Comparison of ENCODE assay signal across 10 cellular contexts in genomic region chr12:110304061-110304551, GRCh38. TPM values are rescaled to one million over a fixed set of nuclear protein-coding genes. Genes with fewer than 3 reads are reported as not detected.
DNase-seq lines count a peak whose midpoint lies in the region; ATAC-seq and TF ChIP-seq lines count a peak whose summit lies in the region.
"Had no signal": no experiment of that assay in that cellular context is flagged by ENCODE, and none has a peak within 500 bp of the region (broad histone marks: within the 10 kb centered on the region; RNA-seq: fewer than 3 reads in every experiment).

No MANE protein-coding gene starts in this region.

- POLR2A ChIA-PET in Caco-2 (lab: Charles Lee), result no interaction called here

- H3K4me2 ChIP-seq in fibroblast of lung (ENCODE audit: extremely low read depth, insufficient read depth, low read length), result peak overlapping the region; percentile 65

- no peaks in the 10 kb centered on the region for H3K27me3 Mint-ChIP-seq in activated T-cell treated with anti-CD3 and anti-CD28 coated beads, Interleukin-2, amount 50 U/mL, for 72 hours (ENCODE audit: low read depth)
- H3K27me3 Mint-ChIP-seq in activated T-cell treated with anti-CD3 and anti-CD28 coated beads, Interleukin-2, amount 50 U/mL, for 4 hours (ENCODE audit: low read depth), result no peaks in the 10 kb centered on the region
- no peaks in the 10 kb centered on the region for H3K27me3 Mint-ChIP-seq in activated T-helper 17 cell treated with anti-CD3 and anti-CD28 coated beads, Interleukin-2, amount 50 U/mL, for 72 hours
- H3K27me3 Mint-ChIP-seq in Caco-2 (ENCODE audit: insufficient read depth, unreplicated experiment), result no peaks in the 10 kb centered on the region
- H3K27me3 Mint-ChIP-seq: naive B cell had no signal

- 9% methylated on average over 4 of the region's 4 CpGs for WGBS in suprapubic skin
- 10 to 23% (median 18%) methylated on average over 4 of the region's 4 CpGs for WGBS in stomach, 5 donors

- TF ChIP-seq CTCF in fibroblast of lung (conservative IDR thresholded peaks at IDR 0.05 in 1 of 2, IDR thresholded peaks at IDR 0.05 in 1 of 2; ENCODE audit: low read depth in 1 of 2, low read length in 2 of 2), result no peak
- no peak for TF ChIP-seq CTCF in suprapubic skin (IDR thresholded peaks at IDR 0.05)
- no peak for TF ChIP-seq CTCF in stomach (IDR thresholded peaks at IDR 0.05)
- TF ChIP-seq CTCF in Caco-2 (IDR thresholded peaks at IDR 0.05; ENCODE audit: insufficient read depth in 1 of 2, low read depth in 1 of 2, low read length in 1 of 2, severe bottlenecking in 1 of 2, unreplicated experiment in 1 of 2), result no peak

- peaks cover 56% of the 10 kb centered on the region for H3K4me1 Mint-ChIP-seq in activated T-cell treated with anti-CD3 and anti-CD28 coated beads, Interleukin-2, amount 50 U/mL, for 72 hours (ENCODE audit: low read depth)
- peaks cover 58% of the 10 kb centered on the region for H3K4me1 Mint-ChIP-seq in activated T-cell treated with anti-CD3 and anti-CD28 coated beads, Interleukin-2, amount 50 U/mL, for 4 hours (ENCODE audit: low read depth)
- H3K4me1 Mint-ChIP-seq in activated T-helper 17 cell treated with anti-CD3 and anti-CD28 coated beads, Interleukin-2, amount 50 U/mL, for 72 hours, result peaks cover 49% of the 10 kb centered on the region
- H3K4me1 Mint-ChIP-seq in Caco-2 (ENCODE audit: low read depth, unreplicated experiment), result peaks cover 11% of the 10 kb centered on the region

- H3K36me3 ChIP-seq in fibroblast of lung (ENCODE audit: control insufficient read depth, insufficient read depth, low read length) (peaks cover 3% of the 10 kb centered on the region), suprapubic skin (peaks cover 47% of the 10 kb centered on the region), stomach (peaks cover 35 to 85% (median 78%) of the 10 kb centered on the region in 4 donors), Caco-2 (ENCODE audit: control insufficient read depth, insufficient read depth, low read length) (peaks cover 3% of the 10 kb centered on the region)

- intact Hi-C loops in stomach (cut with DNase I; ENCODE audit: low total_unique reads) (no loop called here), Caco-2 (cut with micrococcal nuclease; ENCODE audit: unreplicated experiment) (no loop called here)

- H3K27ac ChIP-seq in fibroblast of lung (ENCODE audit: insufficient read depth, low read length) (peak overlapping the region; percentile 26), suprapubic skin (peak overlapping the region; percentile 15), stomach (peak overlapping the region in 1 of 5 donors; percentile 7)

- no peak for DNase-seq in activated T-cell treated with anti-CD3 and anti-CD28 coated beads, Interleukin-2, amount 50 U/mL, for 72 hours
- DNase-seq in activated T-cell treated with anti-CD3 and anti-CD28 coated beads, Interleukin-2, amount 50 U/mL, for 4 hours, result no peak
- DNase-seq in fibroblast of lung (ENCODE audit: low read depth in 2 of 2) (peak; percentile 64 to 68), suprapubic skin (ENCODE audit: low spot score in 2 of 2) (no peak), glomerular visceral epithelial cell (ENCODE audit: extremely low spot score) (no peak), stomach (no peak), Caco-2 (no peak)
- DNase-seq: activated gamma-delta T cell, naive B cell had no signal

- H2AFZ ChIP-seq in fibroblast of lung (ENCODE audit: low read length), result no peak overlapping the region

- H3K4me3 ChIP-seq in fibroblast of lung (replicated peaks in 1 of 4; ENCODE audit: control extremely low read depth in 1 of 4, insufficient read depth in 1 of 4, low read depth in 3 of 4, low read length in 4 of 4) (no peak overlapping the region), suprapubic skin (no peak overlapping the region), stomach (no peak overlapping the region), Caco-2 (ENCODE audit: low read depth, low read length) (no peak overlapping the region)

- no peaks in the 10 kb centered on the region for H3K9me3 Mint-ChIP-seq in activated T-cell treated with anti-CD3 and anti-CD28 coated beads, Interleukin-2, amount 50 U/mL, for 72 hours
- no peaks in the 10 kb centered on the region for H3K9me3 Mint-ChIP-seq in activated T-cell treated with anti-CD3 and anti-CD28 coated beads, Interleukin-2, amount 50 U/mL, for 4 hours
- H3K9me3 Mint-ChIP-seq in activated T-helper 17 cell treated with anti-CD3 and anti-CD28 coated beads, Interleukin-2, amount 50 U/mL, for 72 hours, result no peaks in the 10 kb centered on the region
- H3K9me3 Mint-ChIP-seq in Caco-2 (ENCODE audit: unreplicated experiment), result no peaks in the 10 kb centered on the region
- H3K9me3 Mint-ChIP-seq: naive B cell had no signal

- H4K20me1 ChIP-seq in fibroblast of lung (ENCODE audit: control insufficient read depth, extremely low read depth, insufficient read depth, low read length), result no peaks in the 10 kb centered on the region

- TF ChIP-seq POLR2A in suprapubic skin (IDR thresholded peaks at IDR 0.05), result no peak
- TF ChIP-seq POLR2A in stomach (IDR thresholded peaks at IDR 0.05), result no peak

- CTCF ChIA-PET in Caco-2 (lab: Charles Lee), result no interaction called here

- H3K4me3 Mint-ChIP-seq in activated T-cell treated with anti-CD3 and anti-CD28 coated beads, Interleukin-2, amount 50 U/mL, for 72 hours, result no peak overlapping the region
- no peak overlapping the region for H3K4me3 Mint-ChIP-seq in activated T-cell treated with anti-CD3 and anti-CD28 coated beads, Interleukin-2, amount 50 U/mL, for 4 hours
- H3K4me3 Mint-ChIP-seq in activated T-helper 17 cell treated with anti-CD3 and anti-CD28 coated beads, Interleukin-2, amount 50 U/mL, for 72 hours, result peak overlapping the region; percentile 29
- no peak overlapping the region for H3K4me3 Mint-ChIP-seq in Caco-2 (ENCODE audit: unreplicated experiment)
- H3K4me3 Mint-ChIP-seq: naive B cell had no signal

- H3K9me3 ChIP-seq in fibroblast of lung (ENCODE audit: control insufficient read depth, insufficient read depth, low read depth, low read length) (no peaks in the 10 kb centered on the region), suprapubic skin (no peaks in the 10 kb centered on the region), stomach (no peaks in the 10 kb centered on the region), Caco-2 (no peaks in the 10 kb centered on the region)

- BruUV-seq in Caco-2 (replicated peaks; lab: Mats Ljungman, UMichigan), result no TSS peak

- H3K36me3 Mint-ChIP-seq in activated T-cell treated with anti-CD3 and anti-CD28 coated beads, Interleukin-2, amount 50 U/mL, for 72 hours (ENCODE audit: insufficient read depth in 2 of 2), result peaks cover 21 to 50% of the 10 kb centered on the region in 2 donors
- H3K36me3 Mint-ChIP-seq in activated T-cell treated with anti-CD3 and anti-CD28 coated beads, Interleukin-2, amount 50 U/mL, for 4 hours (ENCODE audit: insufficient read depth), result peaks cover 49% of the 10 kb centered on the region
- peaks cover 100% of the 10 kb centered on the region for H3K36me3 Mint-ChIP-seq in activated T-helper 17 cell treated with anti-CD3 and anti-CD28 coated beads, Interleukin-2, amount 50 U/mL, for 72 hours (ENCODE audit: low read depth)
- peaks cover 86% of the 10 kb centered on the region for H3K36me3 Mint-ChIP-seq in Caco-2 (ENCODE audit: insufficient read depth, unreplicated experiment)

- no peak for ATAC-seq in activated T-cell treated with anti-CD3 and anti-CD28 coated beads, Interleukin-2, amount 50 U/mL, for 72 hours (replicated peaks in 1 of 2)
- no peak for ATAC-seq in activated T-cell treated with anti-CD3 and anti-CD28 coated beads, Interleukin-2, amount 50 U/mL, for 4 hours
- no peak for ATAC-seq in activated T-helper 17 cell treated with anti-CD3 and anti-CD28 coated beads, Interleukin-2, amount 50 U/mL, for 72 hours (replicated peaks)

- H3K79me2 ChIP-seq in fibroblast of lung (ENCODE audit: control insufficient read depth, insufficient read depth, low read length), result peaks cover 92% of the 10 kb centered on the region

- H3K27ac Mint-ChIP-seq in activated T-cell treated with anti-CD3 and anti-CD28 coated beads, Interleukin-2, amount 50 U/mL, for 72 hours, result peak overlapping the region; percentile 63
- H3K27ac Mint-ChIP-seq in activated T-helper 17 cell treated with anti-CD3 and anti-CD28 coated beads, Interleukin-2, amount 50 U/mL, for 72 hours, result peak overlapping the region; percentile 77
- H3K27ac Mint-ChIP-seq in Caco-2 (ENCODE audit: unreplicated experiment), result no peak overlapping the region

- TF ChIP-seq EP300 in suprapubic skin (IDR thresholded peaks at IDR 0.05) (no peak), stomach (IDR thresholded peaks at IDR 0.05) (no peak)

- no peak overlapping the region for H3K9ac ChIP-seq in fibroblast of lung (ENCODE audit: insufficient read depth, low read length)

- H3K27me3 ChIP-seq in fibroblast of lung (ENCODE audit: control insufficient read depth, insufficient read depth, low read length) (no peaks in the 10 kb centered on the region), suprapubic skin (no peaks in the 10 kb centered on the region), stomach (no peaks in the 10 kb centered on the region), Caco-2 (replicated peaks; ENCODE audit: control insufficient read depth, insufficient read depth, low read length) (no peaks in the 10 kb centered on the region)

- H3K4me1 ChIP-seq in fibroblast of lung (ENCODE audit: control insufficient read depth, extremely low read depth, insufficient read depth, low read length) (peaks cover 4% of the 10 kb centered on the region), suprapubic skin (peaks cover 23% of the 10 kb centered on the region), stomach (peaks cover 21 to 78% (median 40%) of the 10 kb centered on the region in 4 donors), Caco-2 (no peaks in the 10 kb centered on the region; the same call in 1 of the 2 replicates)

RNA-seq across cellular contexts. Expression of gene ATP2A2, which starts 23.1 kb away (rescaled TPM):
- 100 to 1,000 TPM; 106 to 127 TPM for total RNA-seq in activated T-cell treated with anti-CD3 and anti-CD28 coated beads, Interleukin-2, amount 50 U/mL, for 72 hours
- total RNA-seq in activated T-cell treated with anti-CD3 and anti-CD28 coated beads, Interleukin-2, amount 50 U/mL, for 4 hours, result 100 to 1,000 TPM; 240 to 245 (median 241) TPM
- total RNA-seq in activated T-helper 17 cell treated with anti-CD3 and anti-CD28 coated beads, Interleukin-2, amount 50 U/mL, for 72 hours, result 100 to 1,000 TPM; 135 to 261 TPM
- total RNA-seq in fibroblast of lung, result 119 and 151 TPM in 2 replicates
- polyA plus RNA-seq in fibroblast of lung, result 203 and 216 TPM in 2 replicates
- 201 and 225 TPM in 2 replicates for polyA plus RNA-seq in fibroblast of lung (2012)
- polyA minus RNA-seq in fibroblast of lung (ENCODE audit: low replicate concordance), result 322 and 360 TPM in 2 replicates
- total RNA-seq in suprapubic skin, result 100 to 1,000 TPM in 3 of 4 donors, 10 to 100 TPM in 1; 95.9 to 138 (median 118) TPM
- 100 to 1,000 TPM; 102 to 202 (median 118) TPM for total RNA-seq in stomach
- 10 to 100 TPM; 14.1 to 29.6 (median 23.7) TPM for polyA plus RNA-seq in stomach
- 252 and 262 TPM in 2 replicates for total RNA-seq in Caco-2 (2022)

Comparison
In these comparisons a context has a peak if more than half of its experiments do, and no peak if none do; other contexts are left out.
1. DNase-seq: peak in fibroblast of lung (2 of 2); none in activated T-cell treated with anti-CD3 and anti-CD28 coated beads, Interleukin-2, amount 50 U/mL, for 72 hours (0 of 2), activated T-cell treated with anti-CD3 and anti-CD28 coated beads, Interleukin-2, amount 50 U/mL, for 4 hours (single experiment), suprapubic skin (0 of 2), glomerular visceral epithelial cell (single experiment), stomach (single experiment) and Caco-2 (0 of 2).